In genomic region chr17:69501591-69502468, GRCh38 we compare ENCODE assay signal across 1 cellular context.
A peak's percentile ranks its signal among the peaks of the same experiment; 100 is the strongest.
TF ChIP-seq lines count a peak whose summit lies in the region.

No MANE protein-coding gene starts in this region.

TF ChIP-seq in HEK293, 187 proteins besides CTCF, POLR2A, EP300 and RAD21 (continued from another document):
- TF ChIP-seq INSM2 (tag by site-specific recombination; IDR thresholded peaks at IDR 0.05), result no peak
- TF ChIP-seq IKZF3 (tag by site-specific recombination; IDR thresholded peaks at IDR 0.05), result peak; percentile 74
- TF ChIP-seq, protein P1, sequence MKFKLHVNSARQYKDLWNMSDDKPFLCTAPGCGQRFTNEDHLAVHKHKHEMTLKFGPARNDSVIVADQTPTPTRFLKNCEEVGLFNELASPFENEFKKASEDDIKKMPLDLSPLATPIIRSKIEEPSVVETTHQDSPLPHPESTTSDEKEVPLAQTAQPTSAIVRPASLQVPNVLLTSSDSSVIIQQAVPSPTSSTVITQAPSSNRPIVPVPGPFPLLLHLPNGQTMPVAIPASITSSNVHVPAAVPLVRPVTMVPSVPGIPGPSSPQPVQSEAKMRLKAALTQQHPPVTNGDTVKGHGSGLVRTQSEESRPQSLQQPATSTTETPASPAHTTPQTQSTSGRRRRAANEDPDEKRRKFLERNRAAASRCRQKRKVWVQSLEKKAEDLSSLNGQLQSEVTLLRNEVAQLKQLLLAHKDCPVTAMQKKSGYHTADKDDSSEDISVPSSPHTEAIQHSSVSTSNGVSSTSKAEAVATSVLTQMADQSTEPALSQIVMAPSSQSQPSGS (tag by site-specific recombination; IDR thresholded peaks at IDR 0.05; ENCODE audit: low read depth), result peak; percentile 82
- no peak for TF ChIP-seq ZNF571 (tag by site-specific recombination; IDR thresholded peaks at IDR 0.05)
- 0 out of 2 replicates have a peak, but pooled peaks have one; percentile 12 for TF ChIP-seq ZNF600 (tag by site-specific recombination; IDR thresholded peaks at IDR 0.05)
- TF ChIP-seq PRDM10 (tag by site-specific recombination; IDR thresholded peaks at IDR 0.05), result peak; percentile 93
- 0 out of 2 replicates have a peak, but pooled peaks have one; percentile 13 for TF ChIP-seq ZNF366 (tag by site-specific recombination; conservative IDR thresholded peaks at IDR 0.05)
- TF ChIP-seq ZNF580 (tag by site-specific recombination; IDR thresholded peaks at IDR 0.05), result 0 out of 2 replicates have a peak, but pooled peaks have one; percentile 12
- TF ChIP-seq ZNF155 (tag by site-specific recombination; IDR thresholded peaks at IDR 0.05), result no peak
- TF ChIP-seq ZNF311 (tag by site-specific recombination; IDR thresholded peaks at IDR 0.05; ENCODE audit: borderline replicate concordance), result no peak
- no peak for TF ChIP-seq ZNF302 (tag by site-specific recombination; IDR thresholded peaks at IDR 0.05; ENCODE audit: low read depth)
- no peak for TF ChIP-seq RBAK (tag by site-specific recombination; IDR thresholded peaks at IDR 0.05)
- TF ChIP-seq, protein P2, sequence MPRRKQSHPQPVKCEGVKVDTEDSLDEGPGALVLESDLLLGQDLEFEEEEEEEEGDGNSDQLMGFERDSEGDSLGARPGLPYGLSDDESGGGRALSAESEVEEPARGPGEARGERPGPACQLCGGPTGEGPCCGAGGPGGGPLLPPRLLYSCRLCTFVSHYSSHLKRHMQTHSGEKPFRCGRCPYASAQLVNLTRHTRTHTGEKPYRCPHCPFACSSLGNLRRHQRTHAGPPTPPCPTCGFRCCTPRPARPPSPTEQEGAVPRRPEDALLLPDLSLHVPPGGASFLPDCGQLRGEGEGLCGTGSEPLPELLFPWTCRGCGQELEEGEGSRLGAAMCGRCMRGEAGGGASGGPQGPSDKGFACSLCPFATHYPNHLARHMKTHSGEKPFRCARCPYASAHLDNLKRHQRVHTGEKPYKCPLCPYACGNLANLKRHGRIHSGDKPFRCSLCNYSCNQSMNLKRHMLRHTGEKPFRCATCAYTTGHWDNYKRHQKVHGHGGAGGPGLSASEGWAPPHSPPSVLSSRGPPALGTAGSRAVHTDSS (tag by site-specific recombination; IDR thresholded peaks at IDR 0.05), result no peak
- peak; percentile 93 for TF ChIP-seq ZNF362 (tag by site-specific recombination; IDR thresholded peaks at IDR 0.05)
